In the genomic region with DNA sequence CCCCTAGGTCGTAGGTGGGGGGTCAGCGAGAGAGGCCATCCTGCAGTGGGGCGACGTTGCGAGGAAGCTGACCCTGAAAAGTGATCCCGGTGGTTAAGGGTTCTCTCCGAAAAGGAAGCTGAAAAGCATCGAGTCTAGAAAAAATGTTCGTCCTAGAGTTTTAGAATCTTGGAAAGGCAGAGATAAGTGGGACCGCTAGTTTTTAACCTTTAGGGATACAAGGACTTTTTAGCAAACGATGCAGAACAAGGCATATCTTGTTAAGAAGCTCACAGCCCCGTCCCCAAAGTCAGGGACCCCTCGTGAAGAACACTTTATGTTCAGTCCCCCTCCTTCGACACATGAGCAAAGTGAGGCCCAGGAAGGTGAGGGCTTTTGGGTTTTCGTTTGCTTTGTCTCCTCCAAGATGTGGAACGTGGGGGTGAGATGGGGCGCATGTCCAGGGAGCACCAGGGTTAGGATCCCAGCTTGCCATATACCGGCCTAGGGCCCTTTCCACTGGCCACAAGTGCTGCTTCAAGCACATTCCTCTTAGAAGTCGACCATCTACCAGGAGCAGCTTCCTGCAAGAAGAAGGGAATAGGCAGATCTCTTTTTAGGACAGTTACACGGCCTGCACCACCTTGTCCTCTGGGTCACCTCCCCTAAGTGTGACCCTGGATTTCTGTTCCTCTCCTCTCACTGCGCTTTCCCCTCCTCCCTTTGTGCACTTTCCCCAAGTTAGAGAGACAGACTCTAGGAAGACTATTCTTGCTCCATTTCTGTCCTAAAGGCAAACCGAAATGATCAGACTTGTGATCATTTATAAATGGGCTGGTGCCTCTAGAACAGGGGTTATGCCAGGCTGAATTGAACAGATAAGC, we compare ENCODE assay signal across 8 cellular contexts. TPM values are rescaled to one million over a fixed set of nuclear protein-coding genes. Genes with fewer than 3 reads are reported as not detected.
DNase-seq lines count a peak whose midpoint lies in the region; ATAC-seq and TF ChIP-seq lines count a peak whose summit lies in the region.

No MANE protein-coding gene starts in this region.

- no peaks in the 10 kb centered on the region for H3K27me3 ChIP-seq in BLaER1
- H3K27me3 ChIP-seq in H9 (ENCODE audit: insufficient read depth, low read length) = peaks cover 9% of the 10 kb centered on the region; the same call in 1 of the 2 replicates

- H2BK5ac ChIP-seq in H9 (ENCODE audit: insufficient read length, low read length) = no peak overlapping the region

- no peak overlapping the region for H3K23ac ChIP-seq in H9 (ENCODE audit: insufficient read length, low read depth, low read length)

- peak overlapping the region; percentile 84 for H3K9ac ChIP-seq in BLaER1
- peak overlapping the region; percentile 60 for H3K9ac ChIP-seq in H9 (ENCODE audit: extremely low read depth, insufficient read length, low read length)

- WGBS in H9 (ENCODE audit: extremely low coverage, insufficient read length, low lambda C conversion rate) = no CpG with 5 or more reads among the region's 22 CpGs

- no peak overlapping the region for H3T11ph ChIP-seq in H9 (ENCODE audit: low read length)

- peak overlapping the region; percentile 86; the same call in 1 of the 2 replicates for H3K14ac ChIP-seq in H9 (ENCODE audit: insufficient read depth, low read length)

- no peak overlapping the region for H4K8ac ChIP-seq in H9 (replicated peaks; ENCODE audit: insufficient read length, low read depth, low read length)

- H3K4me1 ChIP-seq in BLaER1 (peaks cover 15% of the 10 kb centered on the region), H9 (ENCODE audit: insufficient read depth, low read length) (peaks cover 7% of the 10 kb centered on the region)

- H3K27ac Mint-ChIP-seq in H9 = no peak overlapping the region
- no peak overlapping the region for H3K27ac Mint-ChIP-seq in activated CD4-positive, alpha-beta memory T cell treated with anti-CD3 and anti-CD28 coated beads for 36 hours

- H3K18ac ChIP-seq in H9 (ENCODE audit: insufficient read length, low read depth, low read length) = no peak overlapping the region

- DNase-seq in H9 (peak; percentile 31), germinal center (ENCODE audit: low spot score) (peak; percentile 3), skeletal muscle cell (ENCODE audit: low read depth) (no peak)
- no peak for DNase-seq in activated CD4-positive, alpha-beta memory T cell treated with anti-CD3 and anti-CD28 coated beads for 36 hours
- no peak for DNase-seq in stimulated activated CD4-positive, alpha-beta T cell treated with anti-CD3 and anti-CD28 coated beads, Interleukin-4, amount 100 ng/mL, for 1 hour

- peaks cover 0 to 2% (median 1%) of the 10 kb centered on the region in 3 experiments; a peak in 4 of 7 replicates for H3K36me3 Mint-ChIP-seq in H9 (ENCODE audit: insufficient read depth in 1 of 3, low read depth in 3 of 3)
- H3K36me3 Mint-ChIP-seq in activated CD4-positive, alpha-beta memory T cell treated with anti-CD3 and anti-CD28 coated beads for 36 hours = peaks cover 10% of the 10 kb centered on the region

- no peaks in the 10 kb centered on the region for H3K9me3 Mint-ChIP-seq in H9
- no peaks in the 10 kb centered on the region for H3K9me3 Mint-ChIP-seq in activated CD4-positive, alpha-beta memory T cell treated with anti-CD3 and anti-CD28 coated beads for 36 hours

- H2BK20ac ChIP-seq in H9 (ENCODE audit: low read depth, low read length, poor library complexity, severe bottlenecking) = no peak overlapping the region

- H3K4ac ChIP-seq in H9 (ENCODE audit: low read depth, low read length) = no peak overlapping the region

- no peak overlapping the region for H2AK5ac ChIP-seq in H9 (ENCODE audit: insufficient read length, low read length)

- peaks cover 7% of the 10 kb centered on the region for H3K23me2 ChIP-seq in H9 (ENCODE audit: insufficient read length, low read depth, low read length, poor library complexity, severe bottlenecking)

- 0 out of 2 replicates have a peak, but pooled peaks cover 8% of the 10 kb centered on the region for H3K36me3 ChIP-seq in BLaER1

- no peak overlapping the region for H2BK12ac ChIP-seq in H9 (ENCODE audit: insufficient read length, low read depth, low read length)

- no peak overlapping the region for H2BK120ac ChIP-seq in H9 (ENCODE audit: low read depth, low read length, poor library complexity, severe bottlenecking)

- H3K4me2 ChIP-seq in BLaER1 (peak overlapping the region; percentile 67), H9 (ENCODE audit: insufficient read depth, insufficient read length, low read length) (peak overlapping the region; percentile 81)

- ATAC-seq in HG03469 (IDR thresholded peaks at IDR 0.05; ENCODE audit: unreplicated experiment) (no peak), GM19397 (IDR thresholded peaks at IDR 0.05; ENCODE audit: unreplicated experiment) (no peak)

- CTCF ChIA-PET in activated CD4-positive, alpha-beta memory T cell treated with anti-CD3 and anti-CD28 coated beads for 36 hours (lab: Charles Lee) = interaction anchor here (0.7 to 1.1 kb wide), 2 partner anchors 22 to 27 kb away, joined by 3 read pairs; no protein-coding TSS in a partner anchor

- TF ChIP-seq CTCF in H9 (conservative IDR thresholded peaks at IDR 0.05) = no peak

- H2AFZ ChIP-seq in H9 (ENCODE audit: low read length) = no peak overlapping the region

- peak overlapping the region; percentile 77 to 88 for H3K4me3 Mint-ChIP-seq in H9
- peak overlapping the region; percentile 76 for H3K4me3 Mint-ChIP-seq in activated CD4-positive, alpha-beta memory T cell treated with anti-CD3 and anti-CD28 coated beads for 36 hours

- H3K27ac ChIP-seq in BLaER1 = peak overlapping the region; percentile 83
- H3K27ac ChIP-seq in H9 (ENCODE audit: insufficient read length, low read depth, low read length) = no peak overlapping the region

- intact Hi-C loops in activated CD4-positive, alpha-beta memory T cell treated with anti-CD3 and anti-CD28 coated beads for 36 hours (cut with micrococcal nuclease) = loop anchor here (5.0 kb wide), 2 partner anchors 192 to 653 kb away; partner anchors contain the start of genes FRA10AC1 and HELLS

- H4K5ac ChIP-seq in H9 (ENCODE audit: insufficient read length, low read depth, low read length) = no peak overlapping the region

- H3K9me3 ChIP-seq in BLaER1 (peaks cover 9% of the 10 kb centered on the region), H9 (ENCODE audit: control insufficient read depth, low read depth, low read length) (no peaks in the 10 kb centered on the region)

- H3K4me3 ChIP-seq in BLaER1 (peak overlapping the region; percentile 77), skeletal muscle cell (ENCODE audit: low read depth, low read length) (peak overlapping the region; percentile 73)

- H3K27me3 Mint-ChIP-seq in H9 (ENCODE audit: low read depth) = peaks cover 55% of the 10 kb centered on the region
- peaks cover 11% of the 10 kb centered on the region for H3K27me3 Mint-ChIP-seq in activated CD4-positive, alpha-beta memory T cell treated with anti-CD3 and anti-CD28 coated beads for 36 hours

- H4K91ac ChIP-seq in H9 (ENCODE audit: insufficient read length, low read depth, low read length) = no peak overlapping the region

- POLR2A ChIA-PET in activated CD4-positive, alpha-beta memory T cell treated with anti-CD3 and anti-CD28 coated beads for 36 hours (lab: Charles Lee) = no interaction called here

- H3K79me2 ChIP-seq in H9 (ENCODE audit: insufficient read depth, low read length) = 0 out of 2 replicates have a peak, but pooled peaks cover 2% of the 10 kb centered on the region

- no peaks in the 10 kb centered on the region for H3K79me1 ChIP-seq in H9 (ENCODE audit: insufficient read depth, low read depth, low read length, poor library complexity, severe bottlenecking)

- H3K56ac ChIP-seq in H9 (ENCODE audit: insufficient read length, low read depth, low read length) = no peak overlapping the region

- H4K20me1 ChIP-seq in BLaER1 = no peaks in the 10 kb centered on the region
- no peaks in the 10 kb centered on the region for H4K20me1 ChIP-seq in H9 (ENCODE audit: control insufficient read depth, insufficient read depth, insufficient read length)

- no peak overlapping the region for H2BK15ac ChIP-seq in H9 (ENCODE audit: low read depth, low read length)

- peaks cover 23 to 30% of the 10 kb centered on the region in 2 experiments for H3K4me1 Mint-ChIP-seq in H9
- peaks cover 30% of the 10 kb centered on the region for H3K4me1 Mint-ChIP-seq in activated CD4-positive, alpha-beta memory T cell treated with anti-CD3 and anti-CD28 coated beads for 36 hours (ENCODE audit: low read depth)

RNA-seq across cellular contexts. Expression of gene SLC35G1, which starts 1.0 kb away (rescaled TPM):
- total RNA-seq in H9 (2021) = 6.1 and 6.3 TPM in 2 replicates
- 1 to 10 TPM; 2.8 to 3.0 TPM for total RNA-seq in activated CD4-positive, alpha-beta memory T cell treated with anti-CD3 and anti-CD28 coated beads for 36 hours

Comparison
In these comparisons a context has a peak if more than half of its experiments do, and no peak if none do; other contexts are left out.
1. DNase-seq: peak in H9 (single experiment) and germinal center (single experiment); none in activated CD4-positive, alpha-beta memory T cell treated with anti-CD3 and anti-CD28 coated beads for 36 hours (single experiment), skeletal muscle cell (single experiment) and stimulated activated CD4-positive, alpha-beta T cell treated with anti-CD3 and anti-CD28 coated beads, Interleukin-4, amount 100 ng/mL, for 1 hour (single experiment).